In the genomic region with DNA sequence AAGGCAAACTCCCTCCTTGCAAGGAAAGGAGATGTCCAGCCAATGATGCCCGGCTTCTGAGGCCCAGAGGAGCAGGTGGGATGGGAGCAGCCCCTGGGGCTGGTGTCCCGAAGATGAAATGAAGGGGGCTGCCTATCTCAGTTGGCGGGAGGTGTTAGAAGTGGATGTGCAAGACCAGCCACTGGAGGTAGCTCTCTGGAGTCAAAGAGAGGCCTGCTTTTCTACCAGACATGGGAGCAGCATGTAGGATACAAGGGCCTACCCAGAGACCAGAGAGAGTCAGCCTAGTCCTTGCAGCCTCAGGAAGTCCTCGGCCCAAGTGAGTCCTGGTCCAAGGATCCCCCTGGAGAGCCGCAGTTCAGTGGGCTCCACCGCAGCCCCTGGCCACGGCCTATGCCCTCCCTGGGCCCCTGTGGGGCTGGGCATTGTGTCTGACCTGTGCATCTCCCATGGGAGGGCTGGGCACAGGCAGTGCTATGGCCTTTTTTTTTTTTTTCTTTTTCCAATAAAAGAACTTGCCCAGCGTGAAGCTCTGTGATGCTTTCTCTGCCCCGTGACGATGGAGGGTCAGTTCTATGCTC, we compare ENCODE assay signal across 25 cellular contexts. TPM values are rescaled to one million over a fixed set of nuclear protein-coding genes. Genes with fewer than 3 reads are reported as not detected.
"Had no signal": no experiment of that assay in that cellular context is flagged by ENCODE, and none has a peak within 500 bp of the region (broad histone marks: within the 10 kb centered on the region; RNA-seq: fewer than 3 reads in every experiment).

No MANE protein-coding gene starts in this region.

- H3K4me3 ChIP-seq: gastroesophageal sphincter, hepatocyte, mucosa of descending colon, right atrium auricular region, testis, transverse colon had no signal

- H3K36me3 Mint-ChIP-seq: activated CD4-positive, alpha-beta memory T cell treated with anti-CD3 and anti-CD28 coated beads for 36 hours; activated naive CD4-positive, alpha-beta T cell treated with anti-CD3 and anti-CD28 coated beads, Interleukin-2, amount 50 U/mL, for 24 hours had no signal

- H3K9me3 Mint-ChIP-seq: activated CD4-positive, alpha-beta memory T cell treated with anti-CD3 and anti-CD28 coated beads for 36 hours; activated CD4-positive, alpha-beta T cell treated with anti-CD3 and anti-CD28 coated beads, Interleukin-2, amount 10 ng/mL, durations not matched to agents 24 days and 14 days; activated naive CD4-positive, alpha-beta T cell treated with anti-CD3 and anti-CD28 coated beads, Interleukin-2, amount 50 U/mL, for 24 hours; activated naive CD8-positive, alpha-beta T cell treated with anti-CD3 and anti-CD28 coated beads, Interleukin-2, amount 50 U/mL, for 24 hours; activated T-cell treated with anti-CD3 and anti-CD28 coated beads, Interleukin-2, amount 50 U/mL, for 4 hours; activated T-helper 2 cell treated with anti-CD3 and anti-CD28 coated beads, Interferon-gamma antibody, Interleukin-2, Interleukin-4, amounts not matched to agents 10 μg/mL and 5 μg/mL and 100 μg/mL, durations not matched to agents 14 hours and 24 hours and 36 hours; neural crest cell; T-helper 1 cell treated with Interleukin-12 subunit alpha and Interleukin-12 subunit beta and Interleukin-4 antibody, amounts not matched to agents 30 μg/mL and 1 μg/mL, for 36 hours had no signal

- DNase-seq: activated CD4-positive, alpha-beta memory T cell treated with anti-CD3 and anti-CD28 coated beads for 36 hours; activated CD4-positive, alpha-beta T cell treated with anti-CD3 and anti-CD28 coated beads, Interleukin-2, amount 10 ng/mL, durations not matched to agents 24 days and 14 days; activated CD4-positive, CD25-positive, alpha-beta regulatory T cell treated with anti-CD3 and anti-CD28 coated beads, Interleukin-2, amount 50 U/mL, for 72 hours; activated naive CD8-positive, alpha-beta T cell treated with anti-CD3 and anti-CD28 coated beads, Interleukin-2, amount 50 U/mL, for 24 hours; activated T-cell treated with anti-CD3 and anti-CD28 coated beads, Interleukin-2, amount 50 U/mL, for 4 hours; amygdala; caudate nucleus; cortex of kidney; left cardiac atrium; left ventricle myocardium superior; mucosa of descending colon; occipital lobe; stimulated activated naive CD4-positive, alpha-beta T cell treated with Interleukin-2 at 50 U/mL for 16 hours; T1000; testis; transverse colon had no signal

- H3K27ac Mint-ChIP-seq: activated CD4-positive, alpha-beta memory T cell treated with anti-CD3 and anti-CD28 coated beads for 36 hours; activated CD4-positive, alpha-beta T cell treated with anti-CD3 and anti-CD28 coated beads, Interleukin-2, amount 10 ng/mL, durations not matched to agents 24 days and 14 days; activated naive CD8-positive, alpha-beta T cell treated with anti-CD3 and anti-CD28 coated beads, Interleukin-2, amount 50 U/mL, for 24 hours; activated T-helper 2 cell treated with anti-CD3 and anti-CD28 coated beads, Interferon-gamma antibody, Interleukin-2, Interleukin-4, amounts not matched to agents 10 μg/mL and 5 μg/mL and 100 μg/mL, durations not matched to agents 14 hours and 24 hours and 36 hours had no signal

- H3K27me3 ChIP-seq: right atrium auricular region, testis had no signal

- H3K4me3 Mint-ChIP-seq: activated CD4-positive, alpha-beta memory T cell treated with anti-CD3 and anti-CD28 coated beads for 36 hours; activated CD4-positive, alpha-beta T cell treated with anti-CD3 and anti-CD28 coated beads, Interleukin-2, amount 10 ng/mL, durations not matched to agents 24 days and 14 days; activated naive CD4-positive, alpha-beta T cell treated with anti-CD3 and anti-CD28 coated beads, Interleukin-2, amount 50 U/mL, for 24 hours; activated naive CD8-positive, alpha-beta T cell treated with anti-CD3 and anti-CD28 coated beads, Interleukin-2, amount 50 U/mL, for 24 hours; activated T-cell treated with anti-CD3 and anti-CD28 coated beads, Interleukin-2, amount 50 U/mL, for 4 hours; neural crest cell; T-helper 1 cell treated with Interleukin-12 subunit alpha and Interleukin-12 subunit beta and Interleukin-4 antibody, amounts not matched to agents 30 μg/mL and 1 μg/mL, for 36 hours had no signal

- ATAC-seq: activated naive CD8-positive, alpha-beta T cell treated with anti-CD3 and anti-CD28 coated beads, Interleukin-2, amount 50 U/mL, for 24 hours; activated T-cell treated with anti-CD3 and anti-CD28 coated beads, Interleukin-2, amount 50 U/mL, for 4 hours; gastroesophageal sphincter; left cardiac atrium; left ventricle myocardium superior; mucosa of descending colon had no signal

- H3K36me3 ChIP-seq: gastroesophageal sphincter, right atrium auricular region, transverse colon had no signal

- H3K4me1 Mint-ChIP-seq: neural crest cell had no signal

- H3K27me3 Mint-ChIP-seq: activated CD4-positive, alpha-beta memory T cell treated with anti-CD3 and anti-CD28 coated beads for 36 hours; activated naive CD4-positive, alpha-beta T cell treated with anti-CD3 and anti-CD28 coated beads, Interleukin-2, amount 50 U/mL, for 24 hours; activated naive CD8-positive, alpha-beta T cell treated with anti-CD3 and anti-CD28 coated beads, Interleukin-2, amount 50 U/mL, for 24 hours had no signal

- H3K27ac ChIP-seq: gastroesophageal sphincter, hepatocyte, right atrium auricular region, testis, transverse colon had no signal

- H3K9me3 ChIP-seq: gastroesophageal sphincter, mucosa of descending colon, right atrium auricular region, testis, transverse colon had no signal

RNA-seq across cellular contexts. Expression of a gene that starts 17.7 kb away (rescaled TPM):
- total RNA-seq: endothelial cell of umbilical vein, left ventricle myocardium superior had no signal
- polyA plus RNA-seq: fibroblast of lung had no signal
